Comparison of ENCODE assay signal across 1 cellular context in the genomic region with DNA sequence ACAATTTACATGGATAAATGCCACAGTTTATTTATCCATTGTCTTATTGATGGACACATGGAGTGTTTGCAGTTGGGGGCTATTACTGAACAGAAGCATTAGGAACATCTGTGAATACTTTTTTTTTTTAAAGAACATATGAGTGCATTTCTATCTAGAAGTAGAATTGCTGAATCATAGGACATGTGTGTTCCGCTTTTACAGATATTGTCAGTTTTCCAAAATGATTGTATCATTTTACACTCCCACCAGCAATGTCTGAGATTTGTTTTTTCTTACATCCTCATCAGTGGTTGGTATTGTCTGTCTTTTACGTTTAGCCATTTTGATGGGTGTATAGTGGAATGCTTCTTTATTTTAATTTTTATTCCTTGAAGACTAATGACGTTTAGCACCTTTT.
TF ChIP-seq lines count a peak whose summit lies in the region.

No MANE protein-coding gene starts in this region.

TF ChIP-seq in K562, 482 proteins besides CTCF, POLR2A, EP300 and RAD21 (continued from another document):
- TF ChIP-seq CBX8 (IDR thresholded peaks at IDR 0.05; ENCODE audit: borderline replicate concordance, extremely low read depth, low read depth, low read length, poor library complexity, severe bottlenecking) (no peak), NFE2L1 (tag; IDR thresholded peaks at IDR 0.05; ENCODE audit: borderline replicate concordance, low read depth) (peak; percentile 27; the same call in 1 of the 2 replicates), PTTG1 (tag; IDR thresholded peaks at IDR 0.05; ENCODE audit: low read depth) (no peak), PML (IDR thresholded peaks at IDR 0.05; ENCODE audit: low read length) (no peak), RBM39 (optimal IDR thresholded peaks at IDR 0.05; ENCODE audit: low read depth, low read length) (no peak), ZNF408 (CRISPR knock-in tag; IDR thresholded peaks at IDR 0.05; ENCODE audit: low read depth) (no peak), CBX1 (IDR thresholded peaks at IDR 0.05; ENCODE audit: low read depth) (no peak), IFI16 (CRISPR knock-in tag; IDR thresholded peaks at IDR 0.05) (no peak), MAFG (tag; conservative IDR thresholded peaks at IDR 0.05) (peak; percentile 74), TBP (optimal IDR thresholded peaks at IDR 0.05; ENCODE audit: low read depth, low read length) (no peak), RCOR1 (IDR thresholded peaks at IDR 0.05; ENCODE audit: borderline replicate concordance in 1 of 2, low read depth in 2 of 2, low read length in 2 of 2) (peak in 1 of 2 experiments; percentile 80; a peak in 2 of 4 replicates), HDAC8 (tag; IDR thresholded peaks at IDR 0.05) (no peak), SMARCA4 (IDR thresholded peaks at IDR 0.05) (peak; percentile 31; the same call in 1 of the 2 replicates), SREBF1 (IDR thresholded peaks at IDR 0.05; ENCODE audit: borderline replicate concordance, low read depth, low read length) (no peak), BACH1 (tag; IDR thresholded peaks at IDR 0.05) (0 out of 2 replicates have a peak, but pooled peaks have one; percentile 31), ZNF316 (IDR thresholded peaks at IDR 0.05) (peak; percentile 76)
- TF ChIP-seq, protein P1, sequence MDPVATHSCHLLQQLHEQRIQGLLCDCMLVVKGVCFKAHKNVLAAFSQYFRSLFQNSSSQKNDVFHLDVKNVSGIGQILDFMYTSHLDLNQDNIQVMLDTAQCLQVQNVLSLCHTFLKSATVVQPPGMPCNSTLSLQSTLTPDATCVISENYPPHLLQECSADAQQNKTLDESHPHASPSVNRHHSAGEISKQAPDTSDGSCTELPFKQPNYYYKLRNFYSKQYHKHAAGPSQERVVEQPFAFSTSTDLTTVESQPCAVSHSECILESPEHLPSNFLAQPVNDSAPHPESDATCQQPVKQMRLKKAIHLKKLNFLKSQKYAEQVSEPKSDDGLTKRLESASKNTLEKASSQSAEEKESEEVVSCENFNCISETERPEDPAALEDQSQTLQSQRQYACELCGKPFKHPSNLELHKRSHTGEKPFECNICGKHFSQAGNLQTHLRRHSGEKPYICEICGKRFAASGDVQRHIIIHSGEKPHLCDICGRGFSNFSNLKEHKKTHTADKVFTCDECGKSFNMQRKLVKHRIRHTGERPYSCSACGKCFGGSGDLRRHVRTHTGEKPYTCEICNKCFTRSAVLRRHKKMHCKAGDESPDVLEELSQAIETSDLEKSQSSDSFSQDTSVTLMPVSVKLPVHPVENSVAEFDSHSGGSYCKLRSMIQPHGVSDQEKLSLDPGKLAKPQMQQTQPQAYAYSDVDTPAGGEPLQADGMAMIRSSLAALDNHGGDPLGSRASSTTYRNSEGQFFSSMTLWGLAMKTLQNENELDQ (CRISPR knock-in tag; IDR thresholded peaks at IDR 0.05; ENCODE audit: borderline replicate concordance) = no peak
- TF ChIP-seq, protein P2, sequence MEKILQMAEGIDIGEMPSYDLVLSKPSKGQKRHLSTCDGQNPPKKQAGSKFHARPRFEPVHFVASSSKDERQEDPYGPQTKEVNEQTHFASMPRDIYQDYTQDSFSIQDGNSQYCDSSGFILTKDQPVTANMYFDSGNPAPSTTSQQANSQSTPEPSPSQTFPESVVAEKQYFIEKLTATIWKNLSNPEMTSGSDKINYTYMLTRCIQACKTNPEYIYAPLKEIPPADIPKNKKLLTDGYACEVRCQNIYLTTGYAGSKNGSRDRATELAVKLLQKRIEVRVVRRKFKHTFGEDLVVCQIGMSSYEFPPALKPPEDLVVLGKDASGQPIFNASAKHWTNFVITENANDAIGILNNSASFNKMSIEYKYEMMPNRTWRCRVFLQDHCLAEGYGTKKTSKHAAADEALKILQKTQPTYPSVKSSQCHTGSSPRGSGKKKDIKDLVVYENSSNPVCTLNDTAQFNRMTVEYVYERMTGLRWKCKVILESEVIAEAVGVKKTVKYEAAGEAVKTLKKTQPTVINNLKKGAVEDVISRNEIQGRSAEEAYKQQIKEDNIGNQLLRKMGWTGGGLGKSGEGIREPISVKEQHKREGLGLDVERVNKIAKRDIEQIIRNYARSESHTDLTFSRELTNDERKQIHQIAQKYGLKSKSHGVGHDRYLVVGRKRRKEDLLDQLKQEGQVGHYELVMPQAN (IDR thresholded peaks at IDR 0.05; ENCODE audit: borderline replicate concordance) = no peak
- TF ChIP-seq, protein P3, sequence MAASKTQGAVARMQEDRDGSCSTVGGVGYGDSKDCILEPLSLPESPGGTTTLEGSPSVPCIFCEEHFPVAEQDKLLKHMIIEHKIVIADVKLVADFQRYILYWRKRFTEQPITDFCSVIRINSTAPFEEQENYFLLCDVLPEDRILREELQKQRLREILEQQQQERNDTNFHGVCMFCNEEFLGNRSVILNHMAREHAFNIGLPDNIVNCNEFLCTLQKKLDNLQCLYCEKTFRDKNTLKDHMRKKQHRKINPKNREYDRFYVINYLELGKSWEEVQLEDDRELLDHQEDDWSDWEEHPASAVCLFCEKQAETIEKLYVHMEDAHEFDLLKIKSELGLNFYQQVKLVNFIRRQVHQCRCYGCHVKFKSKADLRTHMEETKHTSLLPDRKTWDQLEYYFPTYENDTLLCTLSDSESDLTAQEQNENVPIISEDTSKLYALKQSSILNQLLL (CRISPR knock-in tag; IDR thresholded peaks at IDR 0.05; ENCODE audit: borderline replicate concordance) = no peak
- TF ChIP-seq, protein P4, sequence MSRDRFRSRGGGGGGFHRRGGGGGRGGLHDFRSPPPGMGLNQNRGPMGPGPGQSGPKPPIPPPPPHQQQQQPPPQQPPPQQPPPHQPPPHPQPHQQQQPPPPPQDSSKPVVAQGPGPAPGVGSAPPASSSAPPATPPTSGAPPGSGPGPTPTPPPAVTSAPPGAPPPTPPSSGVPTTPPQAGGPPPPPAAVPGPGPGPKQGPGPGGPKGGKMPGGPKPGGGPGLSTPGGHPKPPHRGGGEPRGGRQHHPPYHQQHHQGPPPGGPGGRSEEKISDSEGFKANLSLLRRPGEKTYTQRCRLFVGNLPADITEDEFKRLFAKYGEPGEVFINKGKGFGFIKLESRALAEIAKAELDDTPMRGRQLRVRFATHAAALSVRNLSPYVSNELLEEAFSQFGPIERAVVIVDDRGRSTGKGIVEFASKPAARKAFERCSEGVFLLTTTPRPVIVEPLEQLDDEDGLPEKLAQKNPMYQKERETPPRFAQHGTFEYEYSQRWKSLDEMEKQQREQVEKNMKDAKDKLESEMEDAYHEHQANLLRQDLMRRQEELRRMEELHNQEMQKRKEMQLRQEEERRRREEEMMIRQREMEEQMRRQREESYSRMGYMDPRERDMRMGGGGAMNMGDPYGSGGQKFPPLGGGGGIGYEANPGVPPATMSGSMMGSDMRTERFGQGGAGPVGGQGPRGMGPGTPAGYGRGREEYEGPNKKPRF (IDR thresholded peaks at IDR 0.05; ENCODE audit: low read depth, low read length) = no peak
- TF ChIP-seq, protein P5, sequence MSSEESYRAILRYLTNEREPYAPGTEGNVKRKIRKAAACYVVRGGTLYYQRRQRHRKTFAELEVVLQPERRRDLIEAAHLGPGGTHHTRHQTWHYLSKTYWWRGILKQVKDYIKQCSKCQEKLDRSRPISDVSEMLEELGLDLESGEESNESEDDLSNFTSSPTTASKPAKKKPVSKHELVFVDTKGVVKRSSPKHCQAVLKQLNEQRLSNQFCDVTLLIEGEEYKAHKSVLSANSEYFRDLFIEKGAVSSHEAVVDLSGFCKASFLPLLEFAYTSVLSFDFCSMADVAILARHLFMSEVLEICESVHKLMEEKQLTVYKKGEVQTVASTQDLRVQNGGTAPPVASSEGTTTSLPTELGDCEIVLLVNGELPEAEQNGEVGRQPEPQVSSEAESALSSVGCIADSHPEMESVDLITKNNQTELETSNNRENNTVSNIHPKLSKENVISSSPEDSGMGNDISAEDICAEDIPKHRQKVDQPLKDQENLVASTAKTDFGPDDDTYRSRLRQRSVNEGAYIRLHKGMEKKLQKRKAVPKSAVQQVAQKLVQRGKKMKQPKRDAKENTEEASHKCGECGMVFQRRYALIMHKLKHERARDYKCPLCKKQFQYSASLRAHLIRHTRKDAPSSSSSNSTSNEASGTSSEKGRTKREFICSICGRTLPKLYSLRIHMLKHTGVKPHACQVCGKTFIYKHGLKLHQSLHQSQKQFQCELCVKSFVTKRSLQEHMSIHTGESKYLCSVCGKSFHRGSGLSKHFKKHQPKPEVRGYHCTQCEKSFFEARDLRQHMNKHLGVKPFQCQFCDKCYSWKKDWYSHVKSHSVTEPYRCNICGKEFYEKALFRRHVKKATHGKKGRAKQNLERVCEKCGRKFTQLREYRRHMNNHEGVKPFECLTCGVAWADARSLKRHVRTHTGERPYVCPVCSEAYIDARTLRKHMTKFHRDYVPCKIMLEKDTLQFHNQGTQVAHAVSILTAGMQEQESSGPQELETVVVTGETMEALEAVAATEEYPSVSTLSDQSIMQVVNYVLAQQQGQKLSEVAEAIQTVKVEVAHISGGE (CRISPR knock-in tag; IDR thresholded peaks at IDR 0.05) = no peak
